Comparison of ENCODE assay signal across 8 cellular contexts in genomic region chr18:74797577-74798151, GRCh38.
DNase-seq lines count a peak whose midpoint lies in the region; ATAC-seq and TF ChIP-seq lines count a peak whose summit lies in the region.
"Had no signal": no experiment of that assay in that cellular context is flagged by ENCODE, and none has a peak within 500 bp of the region (broad histone marks: within the 10 kb centered on the region; RNA-seq: fewer than 3 reads in every experiment).

No MANE protein-coding gene starts in this region.

- H3K27me3 ChIP-seq in skeletal muscle tissue (ENCODE audit: control insufficient read depth in 3 of 3, insufficient read depth in 3 of 3, low read length in 3 of 3), result no peaks in the 10 kb centered on the region

- H3K4me1 ChIP-seq in skeletal muscle tissue (ENCODE audit: control insufficient read depth in 3 of 3, insufficient read depth in 3 of 3, low read length in 3 of 3), result peaks cover 3 to 9% (median 5%) of the 10 kb centered on the region in 3 donors

- no peaks in the 10 kb centered on the region for H3K9me3 ChIP-seq in skeletal muscle tissue (ENCODE audit: control insufficient read depth in 3 of 3, low read length in 3 of 3)

- H3K9ac ChIP-seq in skeletal muscle tissue (ENCODE audit: low read depth in 1 of 3, low read length in 3 of 3), result peak overlapping the region in 1 of 3 donors; percentile 45

- H3K27ac ChIP-seq in skeletal muscle tissue (ENCODE audit: low read depth, low read length), result peak overlapping the region; percentile 81

- DNase-seq in amniotic epithelial cell (ENCODE audit: low read depth) (peak; percentile 25), NCI-H1092 treated with DMSO at 0.1 percent for 48 hours (lab: John Stamatoyannopoulos, UW) (no peak), DMS 273 (lab: John Stamatoyannopoulos, UW; ENCODE audit: unreplicated experiment) (no peak), omental fat pad (ENCODE audit: low spot score) (no peak)
- DNase-seq: activated T-cell treated with anti-CD3 and anti-CD28 coated beads, Interleukin-2, amount 50 U/mL, for 1 hour had no signal

- ATAC-seq in GM19468 (IDR thresholded peaks at IDR 0.05; ENCODE audit: extremely low read depth, unreplicated experiment) (peak; percentile 4), HG03025 (IDR thresholded peaks at IDR 0.05; ENCODE audit: low FRiP score, unreplicated experiment) (peak; percentile 26), omental fat pad (ENCODE audit: low FRiP score) (no peak)

- H3K36me3 ChIP-seq in skeletal muscle tissue (ENCODE audit: control insufficient read depth in 3 of 3, insufficient read depth in 3 of 3, low read length in 3 of 3), result no peaks in the 10 kb centered on the region

- H3K4me3 ChIP-seq in skeletal muscle tissue (ENCODE audit: low read length in 3 of 3), result peak overlapping the region in 2 of 3 donors; percentile 8 to 41

- TF ChIP-seq CTCF in omental fat pad (IDR thresholded peaks at IDR 0.05), result no peak
